ENCODE assay signal across 10 cellular contexts in genomic region chr12:80268924-80269749, GRCh38.
DNase-seq lines count a peak whose midpoint lies in the region; ATAC-seq, FAIRE-seq and TF ChIP-seq lines count a peak whose summit lies in the region.
"Had no signal": no experiment of that assay in that cellular context is flagged by ENCODE, and none has a peak within 500 bp of the region (broad histone marks: within the 10 kb centered on the region; RNA-seq: fewer than 3 reads in every experiment).

No MANE protein-coding gene starts in this region.

- H3K4me3 ChIP-seq in AG09309 (ENCODE audit: control insufficient read depth, low read depth, low read length) (no peak overlapping the region), kidney epithelial cell (ENCODE audit: low read depth, low read length) (no peak overlapping the region), heart right ventricle (no peak overlapping the region)
- H3K4me3 ChIP-seq: K562 had no signal

- DNase-seq in AG09309 (ENCODE audit: low read depth) (peak; percentile 45), H4 (ENCODE audit: low spot score) (peak; percentile 11), SW 1271 (lab: John Stamatoyannopoulos, UW) (peak; percentile 67 to 85), kidney epithelial cell (ENCODE audit: low read depth) (peak; percentile 67), D721Med (ENCODE audit: insufficient read length, low spot score) (no peak), heart right ventricle (no peak)
- DNase-seq in activated CD8-positive, alpha-beta memory T cell treated with anti-CD3 and anti-CD28 coated beads, Interleukin-2, amount 50 U/mL, for 4 hours, result no peak

- TF ChIP-seq CTCF in AG09309 (IDR thresholded peaks at IDR 0.05; ENCODE audit: control insufficient read depth, insufficient read depth, low read depth, low read length, missing control alignments) (no peak), kidney epithelial cell (IDR thresholded peaks at IDR 0.05; ENCODE audit: insufficient read depth, low read length, poor library complexity, severe bottlenecking) (no peak), D721Med (IDR thresholded peaks at IDR 0.05; ENCODE audit: insufficient read depth, missing control alignments) (no peak), heart right ventricle (IDR thresholded peaks at IDR 0.05) (no peak)

- H3K27ac ChIP-seq in heart right ventricle, result no peak overlapping the region
- H3K27ac ChIP-seq: parathyroid adenoma had no signal

- H3K36me3 ChIP-seq in kidney epithelial cell (ENCODE audit: control insufficient read depth, insufficient read depth, low read length), result no peaks in the 10 kb centered on the region
- no peaks in the 10 kb centered on the region for H3K36me3 ChIP-seq in heart right ventricle

- ATAC-seq in HG03521 (IDR thresholded peaks at IDR 0.05; ENCODE audit: unreplicated experiment) (no peak), heart right ventricle (no peak)

- H3K27me3 ChIP-seq in kidney epithelial cell (ENCODE audit: control insufficient read depth, insufficient read depth, low read length), result no peaks in the 10 kb centered on the region
- peaks cover 0 to 3% (median 0%) of the 10 kb centered on the region in 7 donors for H3K27me3 ChIP-seq in heart right ventricle

- no peak for FAIRE-seq in D721Med (lab: Jason Lieb, UNC)

- no peaks in the 10 kb centered on the region for H3K9me3 ChIP-seq in heart right ventricle

- intact Hi-C loops in heart right ventricle (cut with DNase I), result loop anchor here in 7 of 10 donors (1.0 to 10.0 kb wide), 8 partner anchors 54 to 714 kb away; no protein-coding TSS in a partner anchor

- peaks cover 0 to 9% (median 0%) of the 10 kb centered on the region in 9 donors for H3K4me1 ChIP-seq in heart right ventricle
- H3K4me1 ChIP-seq: parathyroid adenoma had no signal

Comparison
In these comparisons a context has a peak if more than half of its experiments do, and no peak if none do; other contexts are left out.
1. DNase-seq: peak in AG09309 (single experiment), H4 (single experiment), SW 1271 (2 of 2) and kidney epithelial cell (single experiment); none in activated CD8-positive, alpha-beta memory T cell treated with anti-CD3 and anti-CD28 coated beads, Interleukin-2, amount 50 U/mL, for 4 hours (single experiment), D721Med (single experiment) and heart right ventricle (0 of 2).